Comparison of ENCODE assay signal across 8 cellular contexts in genomic region chr2:222862068-222862914, GRCh38. TPM values are rescaled to one million over a fixed set of nuclear protein-coding genes. Genes with fewer than 3 reads are reported as not detected.
DNase-seq lines count a peak whose midpoint lies in the region; ATAC-seq, FAIRE-seq and TF ChIP-seq lines count a peak whose summit lies in the region.

No MANE protein-coding gene starts in this region.

- BruUV-seq in mammary epithelial cell (replicated peaks; lab: Mats Ljungman, UMichigan) = TSS peak; percentile 54
- TSS peak; percentile 75 for BruUV-seq in HepG2 (replicated peaks; lab: Mats Ljungman, UMichigan)

- H3K4me2 ChIP-seq in mammary epithelial cell (ENCODE audit: insufficient read depth, low read depth, low read length) (peak overlapping the region; percentile 82), HepG2 (ENCODE audit: low read depth, low read length) (peak overlapping the region; percentile 91)

- H3K4me1 Mint-ChIP-seq in progenitor cell of endocrine pancreas (ENCODE audit: low read depth) = peaks cover 20% of the 10 kb centered on the region

- TF ChIP-seq EP300 in HepG2 (IDR thresholded peaks at IDR 0.05; ENCODE audit: low read depth in 2 of 2, low read length in 2 of 2) = no peak
- TF ChIP-seq EP300 in HepG2 (CRISPR knock-in tag; IDR thresholded peaks at IDR 0.05; ENCODE audit: borderline replicate concordance) = no peak

- CTCF ChIA-PET in mammary epithelial cell (lab: Charles Lee; ENCODE audit: low non-redundant PET) (interaction anchor here (0.7 to 0.8 kb wide), 3 partner anchors 41 to 153 kb away, joined by 4 to 17 read pairs (median 5); no protein-coding TSS in a partner anchor), HepG2 (lab: Yijun Ruan, JAX; ENCODE audit: low intra/inter-chr PET ratio, low total read pairs) (interaction anchor here (1.3 to 3.2 kb wide), 2 partner anchors 154 to 172 kb away, joined by 3 to 10 read pairs; no protein-coding TSS in a partner anchor)

- H3K4me3 ChIP-seq in MG63 (peak overlapping the region; percentile 86), mammary epithelial cell (replicated peaks in 1 of 3; ENCODE audit: insufficient read depth in 1 of 3, low read depth in 2 of 3, low read length in 3 of 3) (peak overlapping the region; percentile 86 to 97 (median 90)), HepG2 (replicated peaks in 1 of 3; ENCODE audit: insufficient read depth in 1 of 3, low read depth in 2 of 3, low read length in 3 of 3) (peak overlapping the region; percentile 81 to 99 (median 99)), tibial artery (peak overlapping the region; percentile 76 to 82)

- H3K27ac ChIP-seq in mammary epithelial cell (ENCODE audit: insufficient read depth, low read depth, low read length) (peak overlapping the region; percentile 91), HepG2 (ENCODE audit: extremely low read length, insufficient read depth, low read length) (peak overlapping the region; percentile 82), tibial artery (peak overlapping the region; percentile 90 to 98)

- FAIRE-seq in HepG2 (lab: Jason Lieb, UNC) = no peak

- H3K79me2 ChIP-seq in mammary epithelial cell (ENCODE audit: insufficient read depth, low read length) (peaks cover 65% of the 10 kb centered on the region), HepG2 (ENCODE audit: insufficient read depth, low read length) (peaks cover 71% of the 10 kb centered on the region)

- TF ChIP-seq RAD21 in HepG2 (CRISPR knock-in tag; IDR thresholded peaks at IDR 0.05) = no peak

- H3K27me3 ChIP-seq in MG63 (no peaks in the 10 kb centered on the region), mammary epithelial cell (ENCODE audit: insufficient read depth, low read length) (no peaks in the 10 kb centered on the region), HepG2 (ENCODE audit: control insufficient read depth in 1 of 2, insufficient read depth in 2 of 2, low read length in 2 of 2) (no peaks in the 10 kb centered on the region; a peak in 1 of 5 replicates), tibial artery (no peaks in the 10 kb centered on the region)

- no peak overlapping the region for H3K27ac Mint-ChIP-seq in progenitor cell of endocrine pancreas

- intact Hi-C loops in mammary epithelial cell (cut with micrococcal nuclease) (loop anchor here (1.0 to 5.0 kb wide), 6 partner anchors 41 to 170 kb away; no protein-coding TSS in a partner anchor), HepG2 (cut with micrococcal nuclease; ENCODE audit: unreplicated experiment) (loop anchor here (1.0 kb wide), 1 partner anchor 41 kb away; no protein-coding TSS in a partner anchor), tibial artery (cut with DNase I; ENCODE audit: low total_unique reads) (loop anchor here (5.0 kb wide), 1 partner anchor 170 kb away; no protein-coding TSS in a partner anchor)

- peak in 1 of 2 experiments; percentile 25; a peak in 2 of 4 replicates for TF ChIP-seq POLR2A in HepG2 (IDR thresholded peaks at IDR 0.05; ENCODE audit: insufficient read depth in 1 of 2, low read depth in 2 of 2, low read length in 2 of 2)

- no peaks in the 10 kb centered on the region; the same call in 1 of the 2 replicates for H3K36me3 ChIP-seq in MG63
- no peaks in the 10 kb centered on the region for H3K36me3 ChIP-seq in mammary epithelial cell (ENCODE audit: insufficient read depth, low read length)
- H3K36me3 ChIP-seq in HepG2 (replicated peaks in 1 of 2; ENCODE audit: control insufficient read depth in 1 of 2, insufficient read depth in 2 of 2, low read length in 2 of 2) = no peaks in the 10 kb centered on the region
- H3K36me3 ChIP-seq in tibial artery = no peaks in the 10 kb centered on the region

- no peaks in the 10 kb centered on the region for H3K27me3 Mint-ChIP-seq in progenitor cell of endocrine pancreas

- H3K9ac ChIP-seq in mammary epithelial cell (ENCODE audit: insufficient read depth, low read length) (peak overlapping the region; percentile 93), HepG2 (ENCODE audit: insufficient read depth, low read depth, low read length) (peak overlapping the region; percentile 98)

- in situ Hi-C loops in mammary epithelial cell (cut with MboI; ENCODE audit: low sequenced_read_pairs in 2 of 2) (loop anchor here in 1 of 2 donors (5.0 kb wide), 1 partner anchor 65 kb away; no protein-coding TSS in a partner anchor), HepG2 (cut with HindIII; ENCODE audit: extremely low pct_ligation_motif_present, low pct_unique_long_range_greater_than_20kb) (loop anchor here (5.0 kb wide), 2 partner anchors 65 to 155 kb away; no protein-coding TSS in a partner anchor)

- no peaks in the 10 kb centered on the region for H3K9me3 Mint-ChIP-seq in progenitor cell of endocrine pancreas (ENCODE audit: low read depth)

- H3K4me3 Mint-ChIP-seq in progenitor cell of endocrine pancreas (ENCODE audit: low read depth) = no peak overlapping the region

- H4K20me1 ChIP-seq in mammary epithelial cell (ENCODE audit: insufficient read depth, low read length) = peaks cover 26% of the 10 kb centered on the region
- peaks cover 63% of the 10 kb centered on the region for H4K20me1 ChIP-seq in HepG2 (ENCODE audit: insufficient read depth, low read length)

- dilution Hi-C loops in mammary epithelial cell (cut with HindIII; ENCODE audit: low sequenced_read_pairs) = loop anchor here (5.0 kb wide), 1 partner anchor 100 kb away; no protein-coding TSS in a partner anchor

- peak; percentile 45 for DNase-seq in DMS 273 (lab: John Stamatoyannopoulos, UW; ENCODE audit: unreplicated experiment)
- no peak for DNase-seq in DMS 273 treated with DMSO at 0.1 percent for 48 hours (lab: John Stamatoyannopoulos, UW)
- no peak for DNase-seq in MG63
- DNase-seq in mammary epithelial cell = peak; percentile 45
- no peak for DNase-seq in HepG2 (ENCODE audit: low spot score)
- no peak for DNase-seq in tibial artery
- no peak for DNase-seq in progenitor cell of endocrine pancreas (ENCODE audit: low spot score, unreplicated experiment)

- peak in 1 of 2 donors; percentile 36 for TF ChIP-seq CTCF in mammary epithelial cell (conservative IDR thresholded peaks at IDR 0.05 in 1 of 2, IDR thresholded peaks at IDR 0.05 in 1 of 2; ENCODE audit: extremely low read depth in 1 of 2, insufficient read depth in 1 of 2, low read depth in 1 of 2, low read length in 2 of 2)
- TF ChIP-seq CTCF in HepG2 (CRISPR knock-in tag; IDR thresholded peaks at IDR 0.05) = peak; percentile 18
- TF ChIP-seq CTCF in tibial artery (IDR thresholded peaks at IDR 0.05) = peak in 1 of 2 experiments; percentile 11
- no peak for TF ChIP-seq CTCF in progenitor cell of endocrine pancreas (IDR thresholded peaks at IDR 0.05; ENCODE audit: unreplicated experiment)

- H3K4me1 ChIP-seq in mammary epithelial cell (ENCODE audit: insufficient read depth, low read length) = peaks cover 37% of the 10 kb centered on the region
- peaks cover 48% of the 10 kb centered on the region for H3K4me1 ChIP-seq in HepG2 (ENCODE audit: insufficient read depth, low read length)
- H3K4me1 ChIP-seq in tibial artery = peaks cover 5 to 46% (median 30%) of the 10 kb centered on the region in 4 donors

- 5% methylated on average over 7 of the region's 7 CpGs for WGBS in mammary epithelial cell (ENCODE audit: low coverage, missing lambda C conversion rate)
- 0% methylated on average over 7 of the region's 7 CpGs for WGBS in HepG2 (ENCODE audit: low lambda C conversion rate)

- H3K9me3 ChIP-seq in MG63 (no peaks in the 10 kb centered on the region), mammary epithelial cell (replicated peaks; ENCODE audit: insufficient read depth, low read length) (no peaks in the 10 kb centered on the region), HepG2 (ENCODE audit: low read length) (no peaks in the 10 kb centered on the region), tibial artery (no peaks in the 10 kb centered on the region)

- ATAC-seq in HepG2 (no peak), GM21390 (IDR thresholded peaks at IDR 0.05; ENCODE audit: unreplicated experiment) (no peak)

- no peaks in the 10 kb centered on the region for H3K36me3 Mint-ChIP-seq in progenitor cell of endocrine pancreas (ENCODE audit: insufficient read depth)

- H2AFZ ChIP-seq in mammary epithelial cell (ENCODE audit: low read depth, low read length) = no peak overlapping the region
- H2AFZ ChIP-seq in HepG2 (ENCODE audit: low read length) = no peak overlapping the region

- POLR2A ChIA-PET in HepG2 (lab: Yijun Ruan, JAX) = interaction anchor here (0.8 to 8.4 kb wide), 11 partner anchors 14 to 190 kb away, joined by 3 to 68 read pairs (median 7); partner anchors contain the start of gene MOGAT1

TF ChIP-seq in HepG2, 621 proteins besides CTCF, POLR2A, EP300 and RAD21 (continues in another document):
- TF ChIP-seq ZMYM3 (CRISPR knock-in tag; IDR thresholded peaks at IDR 0.05) (no peak), ZNF430 (CRISPR knock-in tag; IDR thresholded peaks at IDR 0.05) (peak; percentile 51; the same call in 1 of the 2 replicates), POLR2AphosphoS5 (IDR thresholded peaks at IDR 0.05; ENCODE audit: low read depth, low read length) (peak; percentile 9; the same call in 1 of the 2 replicates)

RNA-seq across cellular contexts. Expression of gene ACSL3, which starts 1.5 kb away (rescaled TPM):
- 96.2 and 203 TPM in 2 replicates for total RNA-seq in MG63 (2014; rRNA removed; shearing (Covaris generic); ENCODE audit: low replicate concordance)
- 100 to 1,000 TPM; 199 to 213 TPM for total RNA-seq in mammary epithelial cell
- polyA plus RNA-seq in mammary epithelial cell = 110 TPM
- 656 TPM for polyA minus RNA-seq in mammary epithelial cell
- 168 and 305 TPM in 2 replicates for total RNA-seq in HepG2 (2016; rRNA removed; fragmentation: Illumina TruSeq; extraction: Trizol)
- total RNA-seq in HepG2 (2016; cell fraction: cytosol; rRNA removed; fragmentation: Illumina TruSeq; extraction: Trizol; ENCODE audit: low read depth) = 76.3 and 94.9 TPM in 2 replicates
- total RNA-seq in HepG2 (2016; cell fraction: insoluble cytoplasmic fraction; rRNA removed; fragmentation: Illumina TruSeq; extraction: Trizol) = 169 and 295 TPM in 2 replicates
- total RNA-seq in HepG2 (2016; cell fraction: membrane; rRNA removed; fragmentation: Illumina TruSeq; extraction: Trizol) = 55.2 and 64.8 TPM in 2 replicates
- 307 and 341 TPM in 2 replicates for total RNA-seq in HepG2 (2016; cell fraction: nucleus; rRNA removed; fragmentation: Illumina TruSeq; extraction: Trizol)
- polyA plus RNA-seq in HepG2 (2011; rRNA removed) = 365 and 432 TPM in 2 replicates
- 235 and 319 TPM in 2 replicates for polyA plus RNA-seq in HepG2 (2011; cell fraction: cytosol; rRNA removed)
- 101 and 136 TPM in 2 replicates for polyA plus RNA-seq in HepG2 (2011; cell fraction: nucleus; rRNA removed)
- 299 and 342 TPM in 2 replicates for polyA plus RNA-seq in HepG2 (2012)
- 9.3 and 12.3 TPM in 2 replicates for polyA plus RNA-seq in HepG2 (2016; cell fraction: cytosol; fragmentation: Illumina TruSeq; extraction: Trizol; ENCODE audit: low read depth)
- 107 and 108 TPM in 2 replicates for polyA plus RNA-seq in HepG2 (2016; cell fraction: insoluble cytoplasmic fraction; fragmentation: Illumina TruSeq; extraction: Trizol; ENCODE audit: low read depth)
- polyA plus RNA-seq in HepG2 (2016; cell fraction: membrane; fragmentation: Illumina TruSeq; extraction: Trizol; ENCODE audit: low read depth) = 14.4 and 18.9 TPM in 2 replicates
- polyA plus RNA-seq in HepG2 (2016; cell fraction: nucleus; fragmentation: Illumina TruSeq; extraction: Trizol; ENCODE audit: insufficient read depth, low read depth) = 272 TPM in 2 replicates
- polyA minus RNA-seq in HepG2 (2011; rRNA and poly(A)+ RNA removed; ENCODE audit: low replicate concordance) = 80.5 and 445 TPM in 2 replicates
- polyA minus RNA-seq in HepG2 (2011; cell fraction: cytosol; rRNA and poly(A)+ RNA removed) = 370 and 593 TPM in 2 replicates
- 667 and 745 TPM in 2 replicates for polyA minus RNA-seq in HepG2 (2011; cell fraction: nucleus; rRNA and poly(A)+ RNA removed)
- 66.9 and 73.8 TPM in 2 replicates for total RNA-seq in progenitor cell of endocrine pancreas

Comparison
In these comparisons a context has a peak if more than half of its experiments do, and no peak if none do; other contexts are left out.
1. DNase-seq: peak in DMS 273 (single experiment) and mammary epithelial cell (single experiment); none in DMS 273 treated with DMSO at 0.1 percent for 48 hours (single experiment), MG63 (single experiment), HepG2 (single experiment), tibial artery (0 of 2) and progenitor cell of endocrine pancreas (single experiment).
2. Peak in every context shown above with its lines, with median percentiles within 50 percentile points of each other: H3K4me3 ChIP-seq and H3K27ac ChIP-seq.